In the genomic region with DNA sequence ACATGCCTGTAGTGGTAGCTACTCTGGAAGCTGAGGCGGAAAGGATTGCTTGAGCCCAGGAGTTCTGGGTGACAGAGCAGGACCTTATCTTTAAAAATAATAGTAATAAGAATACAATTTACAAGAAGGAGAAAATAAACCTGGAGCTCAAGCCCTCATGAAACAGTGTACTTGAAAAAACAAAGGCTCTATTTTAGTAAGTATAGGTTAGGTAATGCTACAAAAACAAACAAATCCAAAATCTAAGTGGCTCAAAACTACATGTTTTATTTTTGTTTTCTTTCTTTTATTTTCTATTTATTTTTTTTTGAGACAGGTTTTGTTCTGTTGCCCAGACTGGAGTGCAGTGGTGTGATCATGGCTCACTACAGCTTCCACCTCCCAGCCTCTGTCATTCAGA, we compare ENCODE assay signal across 27 cellular contexts. TPM values are rescaled to one million over a fixed set of nuclear protein-coding genes. Genes with fewer than 3 reads are reported as not detected.
A peak's percentile ranks its signal among the peaks of the same experiment; 100 is the strongest.
DNase-seq lines count a peak whose midpoint lies in the region; ATAC-seq, FAIRE-seq and TF ChIP-seq lines count a peak whose summit lies in the region.
"Had no signal": no experiment of that assay in that cellular context is flagged by ENCODE, and none has a peak within 500 bp of the region (broad histone marks: within the 10 kb centered on the region; RNA-seq: fewer than 3 reads in every experiment).

No MANE protein-coding gene starts in this region.

- H3K9ac ChIP-seq in HepG2 (ENCODE audit: insufficient read depth, low read depth, low read length) = no peak overlapping the region
- no peak overlapping the region for H3K9ac ChIP-seq in K562 (ENCODE audit: insufficient read depth in 1 of 2, low read depth in 2 of 2, low read length in 2 of 2)

- H2AFZ ChIP-seq in HepG2 (ENCODE audit: low read length) (no peak overlapping the region), K562 (ENCODE audit: low read depth, low read length) (no peak overlapping the region)

- CTCF ChIA-PET in HepG2 (lab: Yijun Ruan, JAX; ENCODE audit: low intra/inter-chr PET ratio, low total read pairs) = no interaction called here
- CTCF ChIA-PET in K562 (lab: Yijun Ruan, JAX; ENCODE audit: low intra/inter-chr PET ratio) = no interaction called here

- H3K4me3 ChIP-seq in HepG2 (replicated peaks in 1 of 3; ENCODE audit: insufficient read depth in 1 of 3, low read depth in 2 of 3, low read length in 3 of 3) = no peak overlapping the region
- no peak overlapping the region for H3K4me3 ChIP-seq in right lobe of liver
- no peak overlapping the region for H3K4me3 ChIP-seq in K562
- H3K4me3 ChIP-seq: A549, GM12878 had no signal

- in situ Hi-C loops in HepG2 (cut with HindIII; ENCODE audit: extremely low pct_ligation_motif_present, low pct_unique_long_range_greater_than_20kb) (no loop called here), K562 (cut with MboI) (no loop called here)

- H3K4me1 Mint-ChIP-seq in immature natural killer cell = peaks cover 27 to 33% of the 10 kb centered on the region in 2 donors

- TF ChIP-seq RAD21 in HepG2 (CRISPR knock-in tag; IDR thresholded peaks at IDR 0.05) = no peak
- no peak for TF ChIP-seq RAD21 in K562 (CRISPR knock-in tag; conservative IDR thresholded peaks at IDR 0.05 in 1 of 2, IDR thresholded peaks at IDR 0.05 in 1 of 2)

- H3K9me3 ChIP-seq in HepG2 (ENCODE audit: low read length) = no peaks in the 10 kb centered on the region
- H3K9me3 ChIP-seq in right lobe of liver = no peaks in the 10 kb centered on the region
- H3K9me3 ChIP-seq in K562 (replicated peaks; ENCODE audit: control insufficient read depth, insufficient read depth, low read depth, low read length) = no peaks in the 10 kb centered on the region

- H3K27ac ChIP-seq in HepG2 (ENCODE audit: extremely low read length, insufficient read depth, low read length) (no peak overlapping the region), right lobe of liver (no peak overlapping the region), K562 (ENCODE audit: extremely low read depth, low read depth, low read length) (no peak overlapping the region)
- H3K27ac ChIP-seq: 22Rv1 had no signal

- DNase-seq in HepG2 (ENCODE audit: low spot score) (no peak), right lobe of liver (no peak), K562 (ENCODE audit: extremely low read depth in 1 of 4, low spot score in 3 of 4) (no peak), immature natural killer cell (no peak)
- no peak for DNase-seq in activated effector memory CD4-positive, alpha-beta T cell treated with Interleukin-2 at 50 U/mL for 16 hours
- DNase-seq: AML-193; C1 segment of cervical spinal cord; CD4-positive, alpha-beta memory T cell; CD4-positive, CD25-positive, alpha-beta regulatory T cell; CD8-positive, alpha-beta memory T cell; COR-L47; DMS 273 treated with DMSO at 0.1 percent for 48 hours; DMS153; DMS53; DMS79; DND-41; EL; GDM1 had no signal

- H3K36me3 ChIP-seq in HepG2 (replicated peaks in 1 of 2; ENCODE audit: control insufficient read depth in 1 of 2, insufficient read depth in 2 of 2, low read length in 2 of 2) (no peaks in the 10 kb centered on the region), right lobe of liver (no peaks in the 10 kb centered on the region), K562 (ENCODE audit: control insufficient read depth, insufficient read depth, low read length) (no peaks in the 10 kb centered on the region)

- WGBS in HepG2 (ENCODE audit: low lambda C conversion rate) = 97% methylated on average over 1 of the region's 1 CpG
- WGBS in right lobe of liver (ENCODE audit: insufficient coverage, low coverage, low lambda C conversion rate, missing lambda C conversion rate) = 100% methylated on average over 1 of the region's 1 CpG
- WGBS in K562 (ENCODE audit: insufficient coverage, low coverage, missing lambda C conversion rate) = 86% methylated on average over 1 of the region's 1 CpG

- FAIRE-seq in HepG2 (lab: Jason Lieb, UNC) (no peak), K562 (lab: Jason Lieb, UNC) (no peak)
- FAIRE-seq: A549, GM12878, GM12892, GM18507, GM19239 had no signal

- H3K27me3 ChIP-seq in HepG2 (ENCODE audit: control insufficient read depth in 1 of 2, insufficient read depth in 2 of 2, low read length in 2 of 2) = no peaks in the 10 kb centered on the region
- no peaks in the 10 kb centered on the region for H3K27me3 ChIP-seq in right lobe of liver
- no peaks in the 10 kb centered on the region for H3K27me3 ChIP-seq in K562 (ENCODE audit: control insufficient read depth in 2 of 2, insufficient read depth in 2 of 2, low read length in 2 of 2)

- H3K4me2 ChIP-seq in HepG2 (ENCODE audit: low read depth, low read length) = no peak overlapping the region
- H3K4me2 ChIP-seq in K562 (ENCODE audit: insufficient read depth, low read length) = no peak overlapping the region
- H3K4me2 ChIP-seq: A549 had no signal

- ATAC-seq in HepG2 = no peak
- no peak for ATAC-seq in right lobe of liver
- no peak for ATAC-seq in K562
- no peak for ATAC-seq in GM21723 (IDR thresholded peaks at IDR 0.05; ENCODE audit: unreplicated experiment)
- ATAC-seq: A549, GM12878 had no signal

- H3K4me1 ChIP-seq in HepG2 (ENCODE audit: insufficient read depth, low read length) = no peaks in the 10 kb centered on the region
- H3K4me1 ChIP-seq in right lobe of liver = no peaks in the 10 kb centered on the region
- H3K4me1 ChIP-seq in K562 (replicated peaks in 1 of 2; ENCODE audit: control insufficient read depth in 2 of 2, insufficient read depth in 2 of 2, low read length in 2 of 2) = peaks cover 5 to 6% of the 10 kb centered on the region in 2 experiments; a peak in 3 of 5 replicates

- peaks cover 3% of the 10 kb centered on the region for H3K9me1 ChIP-seq in K562 (ENCODE audit: control insufficient read depth, insufficient read depth, low read length)

- TF ChIP-seq EP300 in HepG2 (IDR thresholded peaks at IDR 0.05; ENCODE audit: low read depth in 2 of 2, low read length in 2 of 2) = no peak
- TF ChIP-seq EP300 in HepG2 (CRISPR knock-in tag; IDR thresholded peaks at IDR 0.05; ENCODE audit: borderline replicate concordance) = no peak
- TF ChIP-seq EP300 in K562 (IDR thresholded peaks at IDR 0.05; ENCODE audit: low read length) = no peak

- peak overlapping the region in 5 of 6 donors; percentile 53 to 69 (median 61) for H3K27ac Mint-ChIP-seq in immature natural killer cell
- H3K27ac Mint-ChIP-seq: B cell had no signal

- intact Hi-C loops in HepG2 (cut with micrococcal nuclease; ENCODE audit: unreplicated experiment) (no loop called here), right lobe of liver (cut with DNase I) (no loop called here), K562 (cut with micrococcal nuclease) (no loop called here)

- H4K20me1 ChIP-seq in HepG2 (ENCODE audit: insufficient read depth, low read length) (no peaks in the 10 kb centered on the region), K562 (replicated peaks; ENCODE audit: control insufficient read depth, insufficient read depth, low read length) (no peaks in the 10 kb centered on the region)

- TF ChIP-seq POLR2A in HepG2 (IDR thresholded peaks at IDR 0.05; ENCODE audit: insufficient read depth in 1 of 2, low read depth in 2 of 2, low read length in 2 of 2) (no peak), right lobe of liver (IDR thresholded peaks at IDR 0.05) (no peak), K562 (conservative IDR thresholded peaks at IDR 0.05) (no peak)

- no peak overlapping the region for H3K4me3 Mint-ChIP-seq in immature natural killer cell
- H3K4me3 Mint-ChIP-seq: B cell; CD14-positive monocyte; CD4-positive, CD25-positive, alpha-beta regulatory T cell; CD8-positive, alpha-beta memory T cell had no signal

- no peak for TF ChIP-seq CTCF in HepG2 (CRISPR knock-in tag; IDR thresholded peaks at IDR 0.05)
- no peak for TF ChIP-seq CTCF in right lobe of liver (IDR thresholded peaks at IDR 0.05)
- no peak for TF ChIP-seq CTCF in K562 (IDR thresholded peaks at IDR 0.05 in 2 of 3, conservative IDR thresholded peaks at IDR 0.05 in 1 of 3; ENCODE audit: insufficient read depth in 2 of 3, low read depth in 1 of 3, low read length in 3 of 3)

- H3K79me2 ChIP-seq in HepG2 (ENCODE audit: insufficient read depth, low read length) (no peaks in the 10 kb centered on the region), K562 (ENCODE audit: control insufficient read depth, insufficient read depth, low read length) (no peaks in the 10 kb centered on the region)

- no peaks in the 10 kb centered on the region for H3K9me3 Mint-ChIP-seq in immature natural killer cell
- H3K9me3 Mint-ChIP-seq: CD4-positive, alpha-beta memory T cell; CD8-positive, alpha-beta memory T cell had no signal

- no peaks in the 10 kb centered on the region for H3K36me3 Mint-ChIP-seq in immature natural killer cell
- H3K36me3 Mint-ChIP-seq: CD4-positive, alpha-beta memory T cell; CD4-positive, CD25-positive, alpha-beta regulatory T cell had no signal

- POLR2A ChIA-PET in HepG2 (lab: Yijun Ruan, JAX) = no interaction called here
- POLR2A ChIA-PET in K562 (lab: Yijun Ruan, JAX) = no interaction called here

- BruUV-seq in HepG2 (replicated peaks; lab: Mats Ljungman, UMichigan) = no TSS peak
- no TSS peak for BruUV-seq in K562 (replicated peaks; lab: Mats Ljungman, UMichigan)

- H3K27me3 Mint-ChIP-seq in immature natural killer cell (ENCODE audit: low read depth in 3 of 3) = peaks cover 0 to 6% (median 2%) of the 10 kb centered on the region in 3 donors
- H3K27me3 Mint-ChIP-seq: B cell; CD4-positive, alpha-beta memory T cell; CD4-positive, CD25-positive, alpha-beta regulatory T cell; CD8-positive, alpha-beta memory T cell had no signal

RNA-seq across cellular contexts. Expression of a gene that starts 54.0 kb away (rescaled TPM):
- 158 and 192 TPM in 2 replicates for total RNA-seq in HepG2 (2016; rRNA removed; fragmentation: Illumina TruSeq; extraction: Trizol)
- 122 and 175 TPM in 2 replicates for total RNA-seq in HepG2 (2016; cell fraction: cytosol; rRNA removed; fragmentation: Illumina TruSeq; extraction: Trizol; ENCODE audit: low read depth)
- 162 and 186 TPM in 2 replicates for total RNA-seq in HepG2 (2016; cell fraction: insoluble cytoplasmic fraction; rRNA removed; fragmentation: Illumina TruSeq; extraction: Trizol)
- total RNA-seq in HepG2 (2016; cell fraction: membrane; rRNA removed; fragmentation: Illumina TruSeq; extraction: Trizol) = 303 and 344 TPM in 2 replicates
- total RNA-seq in HepG2 (2016; cell fraction: nucleus; rRNA removed; fragmentation: Illumina TruSeq; extraction: Trizol) = 81.6 and 92.8 TPM in 2 replicates
- 250 and 325 TPM in 2 replicates for polyA plus RNA-seq in HepG2 (2011; rRNA removed)
- 211 and 253 TPM in 2 replicates for polyA plus RNA-seq in HepG2 (2011; cell fraction: cytosol; rRNA removed)
- 57.2 and 73.6 TPM in 2 replicates for polyA plus RNA-seq in HepG2 (2011; cell fraction: nucleus; rRNA removed)
- polyA plus RNA-seq in HepG2 (2012) = 159 and 220 TPM in 2 replicates
- polyA plus RNA-seq in HepG2 (2016; cell fraction: cytosol; fragmentation: Illumina TruSeq; extraction: Trizol; ENCODE audit: low read depth) = 251 and 392 TPM in 2 replicates
- polyA plus RNA-seq in HepG2 (2016; cell fraction: insoluble cytoplasmic fraction; fragmentation: Illumina TruSeq; extraction: Trizol; ENCODE audit: low read depth) = 347 and 364 TPM in 2 replicates
- 489 and 569 TPM in 2 replicates for polyA plus RNA-seq in HepG2 (2016; cell fraction: membrane; fragmentation: Illumina TruSeq; extraction: Trizol; ENCODE audit: low read depth)
- polyA plus RNA-seq in HepG2 (2016; cell fraction: nucleus; fragmentation: Illumina TruSeq; extraction: Trizol; ENCODE audit: insufficient read depth, low read depth) = 196 and 201 TPM in 2 replicates
- polyA minus RNA-seq in HepG2 (2011; rRNA and poly(A)+ RNA removed; ENCODE audit: low replicate concordance) = 35.1 and 119 TPM in 2 replicates
- 82.6 and 91.2 TPM in 2 replicates for polyA minus RNA-seq in HepG2 (2011; cell fraction: cytosol; rRNA and poly(A)+ RNA removed)
- polyA minus RNA-seq in HepG2 (2011; cell fraction: nucleus; rRNA and poly(A)+ RNA removed) = 41.5 and 46.2 TPM in 2 replicates
- total RNA-seq in right lobe of liver = 10 to 100 TPM; 60.5 to 88.1 (median 71.5) TPM
- 22.6 and 31.4 TPM in 2 replicates for total RNA-seq in K562 (2011; cell fraction: chromatin; rRNA removed; ENCODE audit: low replicate concordance)
- total RNA-seq in K562 (2011; cell fraction: nucleolus; rRNA removed) = 19.6 and 20.3 TPM in 2 replicates
- total RNA-seq in K562 (2011; cell fraction: nucleoplasm; rRNA removed) = 42.7 and 76.0 TPM in 2 replicates
- 73.4 and 76.2 TPM in 2 replicates for total RNA-seq in K562 (2014; rRNA removed)
- total RNA-seq in K562 (2014; rRNA removed; fragmentation: Illumina TruSeq; extraction: Trizol) = 62.3 and 68.0 TPM in 2 replicates
- 61.5 and 67.1 TPM in 2 replicates for total RNA-seq in K562 (2015; rRNA removed; fragmentation: Illumina TruSeq; extraction: Trizol)
- 50.7 and 53.8 TPM in 2 replicates for total RNA-seq in K562 (2021)
- 86.1 and 102 TPM in 2 replicates for polyA plus RNA-seq in K562 (2011; rRNA removed)
- 69.4 and 114 TPM in 2 replicates for polyA plus RNA-seq in K562 (2011; cell fraction: cytosol; rRNA removed)
- 32.8 and 53.9 TPM in 2 replicates for polyA plus RNA-seq in K562 (2011; cell fraction: nucleus; rRNA removed)
- 64.6 and 69.2 TPM in 2 replicates for polyA plus RNA-seq in K562 (2012)
- polyA plus RNA-seq in K562 (2014; fragmentation: Illumina TruSeq; extraction: Trizol) = 80.3 and 82.7 TPM in 2 replicates
- 10 to 100 TPM; 21.8 to 30.7 TPM for polyA plus RNA-seq in K562 (2014; fragmentation: Nextera tagmentation; extraction: Ambion mirVana)
- 71.1 and 104 TPM in 2 replicates for polyA plus RNA-seq in K562 (2014; rRNA removed)
- 34.2 and 44.7 TPM in 2 replicates for polyA minus RNA-seq in K562 (2011; rRNA and poly(A)+ RNA removed)
- polyA minus RNA-seq in K562 (2011; cell fraction: cytosol; rRNA and poly(A)+ RNA removed) = 22.7 and 31.1 TPM in 2 replicates
- 7.5 and 15.0 TPM in 2 replicates for polyA minus RNA-seq in K562 (2011; cell fraction: nucleus; rRNA and poly(A)+ RNA removed)
- 100 to 1,000 TPM; 224 to 275 (median 239) TPM for polyA plus RNA-seq in immature natural killer cell

RNA-seq across cellular contexts. Expression of a gene that starts 57.6 kb away (rescaled TPM):
- total RNA-seq in HepG2 (2016; rRNA removed; fragmentation: Illumina TruSeq; extraction: Trizol) (26.2 and 42.2 TPM in 2 replicates), right lobe of liver (10 to 100 TPM; 23.4 to 41.1 (median 30.5) TPM), K562 (2014; rRNA removed) (2.4 and 3.5 TPM in 2 replicates), K562 (2014; rRNA removed; fragmentation: Illumina TruSeq; extraction: Trizol) (2.9 and 3.1 TPM in 2 replicates), K562 (2015; rRNA removed; fragmentation: Illumina TruSeq; extraction: Trizol) (3.1 and 3.2 TPM in 2 replicates), K562 (2021) (5.1 and 6.7 TPM in 2 replicates)
- total RNA-seq in HepG2 (2016; cell fraction: cytosol; rRNA removed; fragmentation: Illumina TruSeq; extraction: Trizol; ENCODE audit: low read depth) = 4.3 and 5.6 TPM in 2 replicates
- 21.6 and 43.4 TPM in 2 replicates for total RNA-seq in HepG2 (2016; cell fraction: insoluble cytoplasmic fraction; rRNA removed; fragmentation: Illumina TruSeq; extraction: Trizol)
- 13.7 and 14.0 TPM in 2 replicates for total RNA-seq in HepG2 (2016; cell fraction: membrane; rRNA removed; fragmentation: Illumina TruSeq; extraction: Trizol)
- 55.7 and 64.6 TPM in 2 replicates for total RNA-seq in HepG2 (2016; cell fraction: nucleus; rRNA removed; fragmentation: Illumina TruSeq; extraction: Trizol)
- polyA plus RNA-seq in HepG2 (2011; rRNA removed) (51.2 and 62.5 TPM in 2 replicates), K562 (2011; rRNA removed) (4.0 and 6.3 TPM in 2 replicates), K562 (2014; fragmentation: Illumina TruSeq; extraction: Trizol) (4.3 and 4.5 TPM in 2 replicates), K562 (2014; fragmentation: Nextera tagmentation; extraction: Ambion mirVana) (under 1 TPM; 0.39 to 0.76 TPM), K562 (2014; rRNA removed) (3.3 and 3.6 TPM in 2 replicates), immature natural killer cell (1 to 10 TPM; 5.0 to 9.3 (median 5.1) TPM)
- polyA plus RNA-seq in HepG2 (2011; cell fraction: cytosol; rRNA removed) = 45.9 and 54.4 TPM in 2 replicates
- 89.0 and 99.9 TPM in 2 replicates for polyA plus RNA-seq in HepG2 (2011; cell fraction: nucleus; rRNA removed)
- 49.8 and 58.0 TPM in 2 replicates for polyA plus RNA-seq in HepG2 (2012)
- polyA plus RNA-seq in HepG2 (2016; cell fraction: cytosol; fragmentation: Illumina TruSeq; extraction: Trizol; ENCODE audit: low read depth) = 1.7 TPM in 2 replicates
- polyA plus RNA-seq in HepG2 (2016; cell fraction: insoluble cytoplasmic fraction; fragmentation: Illumina TruSeq; extraction: Trizol; ENCODE audit: low read depth) = 15.4 and 17.3 TPM in 2 replicates
- 4.1 and 4.6 TPM in 2 replicates for polyA plus RNA-seq in HepG2 (2016; cell fraction: membrane; fragmentation: Illumina TruSeq; extraction: Trizol; ENCODE audit: low read depth)
- polyA plus RNA-seq in HepG2 (2016; cell fraction: nucleus; fragmentation: Illumina TruSeq; extraction: Trizol; ENCODE audit: insufficient read depth, low read depth) = 65.1 and 71.7 TPM in 2 replicates
- 17.1 and 162 TPM in 2 replicates for polyA minus RNA-seq in HepG2 (2011; rRNA and poly(A)+ RNA removed; ENCODE audit: low replicate concordance)
- 41.3 and 62.3 TPM in 2 replicates for polyA minus RNA-seq in HepG2 (2011; cell fraction: cytosol; rRNA and poly(A)+ RNA removed)
- polyA minus RNA-seq in HepG2 (2011; cell fraction: nucleus; rRNA and poly(A)+ RNA removed) = 80.1 and 108 TPM in 2 replicates
- total RNA-seq in K562 (2011; cell fraction: chromatin; rRNA removed; ENCODE audit: low replicate concordance) = 17.2 and 22.1 TPM in 2 replicates
- 12.0 and 13.7 TPM in 2 replicates for total RNA-seq in K562 (2011; cell fraction: nucleolus; rRNA removed)
- 14.4 and 15.9 TPM in 2 replicates for total RNA-seq in K562 (2011; cell fraction: nucleoplasm; rRNA removed)
- polyA plus RNA-seq in K562 (2011; cell fraction: cytosol; rRNA removed) = 5.3 and 5.7 TPM in 2 replicates
- polyA plus RNA-seq in K562 (2011; cell fraction: nucleus; rRNA removed) = 11.4 and 11.7 TPM in 2 replicates
- polyA plus RNA-seq in K562 (2012) = 3.9 and 4.4 TPM in 2 replicates
- 7.8 and 8.0 TPM in 2 replicates for polyA minus RNA-seq in K562 (2011; rRNA and poly(A)+ RNA removed)
- polyA minus RNA-seq in K562 (2011; cell fraction: cytosol; rRNA and poly(A)+ RNA removed) = 3.1 and 3.4 TPM in 2 replicates
- 5.1 and 8.4 TPM in 2 replicates for polyA minus RNA-seq in K562 (2011; cell fraction: nucleus; rRNA and poly(A)+ RNA removed)
